In the genomic region with DNA sequence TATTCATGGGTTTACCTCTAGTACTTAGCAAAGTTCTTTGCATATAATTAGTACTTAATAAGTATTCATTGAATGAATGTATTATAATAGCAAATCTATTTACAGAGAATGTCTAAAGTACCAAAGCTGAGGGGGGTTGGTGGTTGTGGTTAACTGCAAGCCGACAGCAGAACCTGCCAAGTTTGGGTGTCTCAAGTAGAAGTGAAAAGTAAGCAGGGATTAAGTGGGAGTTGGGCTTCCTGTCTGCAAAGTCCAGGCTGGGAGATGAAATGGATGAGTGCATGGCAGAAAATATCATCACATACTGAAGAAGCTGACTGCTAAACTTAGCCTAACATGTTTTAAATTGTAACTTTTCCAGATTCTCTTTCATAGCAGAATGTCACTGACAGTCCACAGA, we compare ENCODE assay signal across 19 cellular contexts.
DNase-seq lines count a peak whose midpoint lies in the region; ATAC-seq lines count a peak whose summit lies in the region.
"Had no signal": no experiment of that assay in that cellular context is flagged by ENCODE, and none has a peak within 500 bp of the region (broad histone marks: within the 10 kb centered on the region; RNA-seq: fewer than 3 reads in every experiment).

No MANE protein-coding gene starts in this region.

- no peak overlapping the region for H3K9ac ChIP-seq in SK-N-MC (ENCODE audit: insufficient read length)

- no peaks in the 10 kb centered on the region for H3K9me3 ChIP-seq in SK-N-MC (ENCODE audit: low read depth, low read length)
- no peaks in the 10 kb centered on the region for H3K9me3 ChIP-seq in CD8-positive, alpha-beta memory T cell (ENCODE audit: low read length)
- H3K9me3 ChIP-seq: thoracic aorta had no signal

- no peak for DNase-seq in activated T-cell treated with anti-CD3 and anti-CD28 coated beads, Interleukin-2, amount 50 U/mL, for 24 hours
- DNase-seq in activated T-cell treated with anti-CD3 and anti-CD28 coated beads for 4 hours = no peak
- DNase-seq in SK-N-MC (ENCODE audit: low read depth, low spot score) = peak; percentile 42
- DNase-seq in glomerular visceral epithelial cell (ENCODE audit: extremely low spot score) = peak; percentile 44
- DNase-seq in skeletal muscle cell (ENCODE audit: low read depth) = peak; percentile 39
- DNase-seq in NCI-H345 (lab: John Stamatoyannopoulos, UW) = no peak
- no peak for DNase-seq in CD8-positive, alpha-beta memory T cell
- DNase-seq: 8988T; activated CD4-positive, alpha-beta T cell treated with anti-CD3 and anti-CD28 coated beads, Interleukin-2, amount 10 ng/mL, durations not matched to agents 24 days and 14 days; CD8-positive, alpha-beta T cell; endodermal cell; GDM1; NCI-H1092 treated with DMSO at 0.1 percent for 48 hours; stimulated activated CD4-positive, alpha-beta T cell treated with anti-CD3 and anti-CD28 coated beads, Interleukin-4, amount 100 ng/mL, for 24 hours; T-helper 9 cell had no signal

- H3K4me3 ChIP-seq in SK-N-MC (peak overlapping the region; percentile 24; the same call in 1 of the 2 replicates), skeletal muscle cell (ENCODE audit: low read depth, low read length) (no peak overlapping the region)
- H3K4me3 ChIP-seq in CD8-positive, alpha-beta memory T cell (ENCODE audit: low read length) = no peak overlapping the region
- H3K4me3 ChIP-seq: thoracic aorta had no signal

- peaks cover 69% of the 10 kb centered on the region for H3K4me1 Mint-ChIP-seq in activated T-cell treated with anti-CD3 and anti-CD28 coated beads, Interleukin-2, amount 50 U/mL, for 24 hours (ENCODE audit: low read depth)
- peaks cover 45 to 77% (median 56%) of the 10 kb centered on the region in 3 donors for H3K4me1 Mint-ChIP-seq in CD8-positive, alpha-beta memory T cell

- no peaks in the 10 kb centered on the region for H3K27me3 Mint-ChIP-seq in activated T-cell treated with anti-CD3 and anti-CD28 coated beads, Interleukin-2, amount 50 U/mL, for 24 hours
- H3K27me3 Mint-ChIP-seq in CD8-positive, alpha-beta memory T cell = no peaks in the 10 kb centered on the region
- H3K27me3 Mint-ChIP-seq: activated CD4-positive, alpha-beta T cell treated with anti-CD3 and anti-CD28 coated beads, Interleukin-2, amount 10 ng/mL, durations not matched to agents 24 days and 14 days; activated naive CD8-positive, alpha-beta T cell; IgD-negative memory B cell had no signal

- H3K4me3 Mint-ChIP-seq in activated T-cell treated with anti-CD3 and anti-CD28 coated beads, Interleukin-2, amount 50 U/mL, for 24 hours = no peak overlapping the region
- H3K4me3 Mint-ChIP-seq in CD8-positive, alpha-beta memory T cell = no peak overlapping the region
- H3K4me3 Mint-ChIP-seq: activated CD4-positive, alpha-beta T cell treated with anti-CD3 and anti-CD28 coated beads, Interleukin-2, amount 10 ng/mL, durations not matched to agents 24 days and 14 days; activated naive CD8-positive, alpha-beta T cell; CD8-positive, alpha-beta T cell; endodermal cell; IgD-negative memory B cell had no signal

- H3K4me1 ChIP-seq in CD8-positive, alpha-beta memory T cell (ENCODE audit: insufficient read depth, low read length) = peaks cover 11% of the 10 kb centered on the region

- H3K36me3 Mint-ChIP-seq in activated T-cell treated with anti-CD3 and anti-CD28 coated beads, Interleukin-2, amount 50 U/mL, for 24 hours (ENCODE audit: low read depth) = peaks cover 89% of the 10 kb centered on the region
- peaks cover 9 to 18% (median 10%) of the 10 kb centered on the region in 3 donors for H3K36me3 Mint-ChIP-seq in CD8-positive, alpha-beta memory T cell

- H3K27ac ChIP-seq in SK-N-MC = 0 out of 2 replicates have a peak overlapping the region, but pooled peaks have one; percentile 25
- H3K27ac ChIP-seq in CD8-positive, alpha-beta memory T cell (ENCODE audit: low read depth, low read length) = no peak overlapping the region
- H3K27ac ChIP-seq: thoracic aorta had no signal

- H3K36me3 ChIP-seq in SK-N-MC (ENCODE audit: insufficient read depth, low read length) = no peaks in the 10 kb centered on the region
- H3K36me3 ChIP-seq in CD8-positive, alpha-beta memory T cell (ENCODE audit: insufficient read depth, low read length) = no peaks in the 10 kb centered on the region
- H3K36me3 ChIP-seq: thoracic aorta had no signal

- CTCF ChIA-PET in CD8-positive, alpha-beta memory T cell (lab: Charles Lee) = interaction anchor here (1.3 kb wide), 1 partner anchor 44 kb away, joined by 3 read pairs; no protein-coding TSS in a partner anchor

- ATAC-seq in activated CD4-positive, CD25-positive, alpha-beta regulatory T cell treated with anti-CD3 and anti-CD28 coated beads, Interleukin-2, amount 50 U/mL, for 24 hours = no peak
- ATAC-seq: CD8-positive, alpha-beta T cell had no signal

- POLR2A ChIA-PET in CD8-positive, alpha-beta memory T cell (lab: Charles Lee) = no interaction called here

- H3K27ac Mint-ChIP-seq in activated T-cell treated with anti-CD3 and anti-CD28 coated beads, Interleukin-2, amount 50 U/mL, for 24 hours = peak overlapping the region; percentile 32
- peak overlapping the region in 1 of 8 donors; percentile 48 for H3K27ac Mint-ChIP-seq in CD8-positive, alpha-beta memory T cell
- H3K27ac Mint-ChIP-seq: activated CD4-positive, alpha-beta T cell treated with anti-CD3 and anti-CD28 coated beads, Interleukin-2, amount 10 ng/mL, durations not matched to agents 24 days and 14 days; CD8-positive, alpha-beta T cell; endodermal cell had no signal

- no peaks in the 10 kb centered on the region for H3K27me3 ChIP-seq in CD8-positive, alpha-beta memory T cell (ENCODE audit: insufficient read depth, low read length, poor library complexity, severe bottlenecking)

- no peaks in the 10 kb centered on the region for H3K9me3 Mint-ChIP-seq in activated T-cell treated with anti-CD3 and anti-CD28 coated beads, Interleukin-2, amount 50 U/mL, for 24 hours
- H3K9me3 Mint-ChIP-seq in CD8-positive, alpha-beta memory T cell = no peaks in the 10 kb centered on the region
- H3K9me3 Mint-ChIP-seq: CD8-positive, alpha-beta T cell; endodermal cell; IgD-negative memory B cell had no signal

Comparison
In these comparisons a context has a peak if more than half of its experiments do, and no peak if none do; other contexts are left out.
1. DNase-seq: peak in SK-N-MC (single experiment), glomerular visceral epithelial cell (single experiment) and skeletal muscle cell (single experiment); none in activated T-cell treated with anti-CD3 and anti-CD28 coated beads, Interleukin-2, amount 50 U/mL, for 24 hours (single experiment), activated T-cell treated with anti-CD3 and anti-CD28 coated beads for 4 hours (single experiment), NCI-H345 (single experiment) and CD8-positive, alpha-beta memory T cell (0 of 5).